Comparison of ENCODE assay signal across 16 cellular contexts in the genomic region with DNA sequence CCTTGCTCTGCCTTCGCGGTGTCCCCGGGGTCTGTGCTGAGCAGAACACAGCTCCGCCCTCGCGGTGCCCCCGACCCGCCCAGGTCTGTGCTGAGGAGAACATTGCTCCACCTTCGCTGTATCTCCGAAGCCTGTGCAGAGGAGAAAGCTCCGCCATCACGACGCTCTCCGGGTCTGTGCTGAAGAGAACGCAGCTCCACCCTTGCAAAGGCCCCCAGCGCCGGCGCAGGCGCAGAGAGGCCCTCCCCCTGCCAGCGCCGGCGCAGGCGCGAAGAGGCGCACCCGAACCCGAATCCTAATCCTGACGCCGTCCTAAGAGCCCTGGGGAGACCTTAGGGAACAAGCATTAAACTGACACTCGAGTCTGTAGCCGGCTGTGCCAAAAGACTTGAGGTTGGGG. TPM values are rescaled to one million over a fixed set of nuclear protein-coding genes. Genes with fewer than 3 reads are reported as not detected.
"Had no signal": no experiment of that assay in that cellular context is flagged by ENCODE, and none has a peak within 500 bp of the region (broad histone marks: within the 10 kb centered on the region; RNA-seq: fewer than 3 reads in every experiment).

No MANE protein-coding gene starts in this region.

RNA-seq across cellular contexts. Expression of a gene that starts 18.0 kb away (rescaled TPM):
- total RNA-seq: activated CD4-positive, alpha-beta memory T cell treated with anti-CD3 and anti-CD28 coated beads, Interleukin-2, amount 10 ng/mL, durations not matched to agents 7 days and 5 days; activated CD4-positive, alpha-beta T cell treated with anti-CD3 and anti-CD28 coated beads for 36 hours; activated CD4-positive, alpha-beta T cell treated with anti-CD3 and anti-CD28 coated beads, Interleukin-2, amount 10 ng/mL, durations not matched to agents 7 days and 5 days; activated CD8-positive, alpha-beta memory T cell treated with anti-CD3 and anti-CD28 coated beads, Interleukin-2, amount 10 ng/mL, durations not matched to agents 7 days and 5 days; activated CD8-positive, alpha-beta T cell treated with anti-CD3 and anti-CD28 coated beads, Interleukin-2, amount 10 ng/mL, durations not matched to agents 7 days and 5 days; activated naive CD8-positive, alpha-beta T cell treated with anti-CD3 and anti-CD28 coated beads, Interleukin-2, amount 10 ng/mL, durations not matched to agents 7 days and 5 days; activated T-helper 2 cell treated with anti-CD3 and anti-CD28 coated beads, Interferon-gamma antibody, Interleukin-2, Interleukin-4, amounts not matched to agents 10 μg/mL and 5 μg/mL and 100 μg/mL, durations not matched to agents 14 hours and 24 hours and 36 hours; ascending aorta; bronchial epithelial cell; cardiac muscle cell; chondrocyte; T-helper 1 cell treated with Interleukin-12 subunit alpha and Interleukin-12 subunit beta and Interleukin-4 antibody, amounts not matched to agents 30 ng/mL and 1 ng/mL, for 36 hours; T-helper 17 cell; T-helper 2 cell treated with Interferon-gamma antibody and Interleukin-4, amounts not matched to agents 100 ng/mL and 5 ng/mL, for 36 hours; WTC11 had no signal
- polyA plus RNA-seq: adipose tissue, cardiac muscle cell had no signal
